ENCODE assay signal across 27 cellular contexts in the genomic region with DNA sequence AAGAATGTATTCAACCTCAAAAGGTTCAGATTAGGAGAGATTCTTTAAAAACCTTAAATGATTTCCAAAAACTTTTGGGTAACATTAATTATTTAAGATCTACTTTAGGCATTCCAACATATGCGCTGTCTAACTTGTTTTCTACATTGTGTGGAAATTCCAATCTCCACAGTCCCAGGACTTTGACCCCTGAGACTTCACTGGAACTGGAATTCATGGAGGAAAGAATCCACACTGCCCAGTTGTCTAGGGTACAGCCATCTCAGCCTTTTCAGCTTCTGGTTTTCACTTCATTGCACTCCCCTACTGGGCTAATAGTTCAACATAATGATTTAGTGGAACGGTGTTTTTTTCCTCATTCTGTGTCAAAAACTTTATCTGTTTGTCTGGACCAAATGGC.
DNase-seq lines count a peak whose midpoint lies in the region; ATAC-seq, FAIRE-seq and TF ChIP-seq lines count a peak whose summit lies in the region.
"Had no signal": no experiment of that assay in that cellular context is flagged by ENCODE, and none has a peak within 500 bp of the region (broad histone marks: within the 10 kb centered on the region; RNA-seq: fewer than 3 reads in every experiment).

No MANE protein-coding gene starts in this region.

- H2AK5ac ChIP-seq in H1 (ENCODE audit: low read depth, low read length), result no peak overlapping the region

- no peaks in the 10 kb centered on the region for H3K27me3 ChIP-seq in H1 (replicated peaks in 1 of 4; ENCODE audit: control insufficient read depth in 3 of 4, extremely low read depth in 1 of 4, insufficient read depth in 3 of 4, low read length in 3 of 4)

- TF ChIP-seq RAD21 in H1 (IDR thresholded peaks at IDR 0.05 in 1 of 2, conservative IDR thresholded peaks at IDR 0.05 in 1 of 2; ENCODE audit: low read depth in 2 of 2, low read length in 2 of 2), result no peak

- no peak for TF ChIP-seq CTCF in H1 (IDR thresholded peaks at IDR 0.05; ENCODE audit: control extremely low read depth in 1 of 3, insufficient read depth in 1 of 3, low read depth in 1 of 3, low read length in 3 of 3)

- no peak overlapping the region for H3K23ac ChIP-seq in H1 (ENCODE audit: insufficient read length)

- H2BK15ac ChIP-seq in H1 (ENCODE audit: low read length), result no peak overlapping the region

- H2BK20ac ChIP-seq in H1 (ENCODE audit: low read length), result no peak overlapping the region

- no peak overlapping the region for H3K27ac Mint-ChIP-seq in activated naive CD4-positive, alpha-beta T cell treated with anti-CD3 and anti-CD28 coated beads for 36 hours
- H3K27ac Mint-ChIP-seq: CD8-positive, alpha-beta T cell had no signal

- H3K27me3 Mint-ChIP-seq in activated naive CD4-positive, alpha-beta T cell treated with anti-CD3 and anti-CD28 coated beads for 36 hours (ENCODE audit: low read depth), result no peaks in the 10 kb centered on the region

- H3K9ac ChIP-seq in H1 (replicated peaks in 1 of 4; ENCODE audit: extremely low read depth in 1 of 4, low read depth in 3 of 4, low read length in 3 of 4), result no peak overlapping the region
- H3K9ac ChIP-seq: GM23248 had no signal

- POLR2A ChIA-PET in H1 (lab: Charles Lee; ENCODE audit: partially characterized antibody), result no interaction called here

- H3K4me3 ChIP-seq in H1 (ENCODE audit: extremely low read depth in 1 of 4, insufficient read depth in 2 of 4, low read depth in 3 of 4, low read length in 4 of 4), result no peak overlapping the region
- H3K4me3 ChIP-seq: GM23248, HAP-1, SK-N-MC had no signal

- no peaks in the 10 kb centered on the region for H3K36me3 ChIP-seq in H1 (ENCODE audit: control insufficient read depth in 2 of 4, insufficient read depth in 4 of 4, low read length in 3 of 4)
- H3K36me3 ChIP-seq: HAP-1 had no signal

- H3K4me3 Mint-ChIP-seq in activated naive CD4-positive, alpha-beta T cell treated with anti-CD3 and anti-CD28 coated beads for 36 hours, result no peak overlapping the region
- H3K4me3 Mint-ChIP-seq: CD8-positive, alpha-beta T cell had no signal

- no peaks in the 10 kb centered on the region for H4K20me1 ChIP-seq in H1 (replicated peaks in 1 of 2; ENCODE audit: control insufficient read depth in 1 of 2, insufficient read depth in 2 of 2, low read length in 2 of 2)

- H2BK120ac ChIP-seq in H1 (replicated peaks; ENCODE audit: low read depth, low read length), result no peak overlapping the region

- intact Hi-C loops in activated naive CD4-positive, alpha-beta T cell treated with anti-CD3 and anti-CD28 coated beads for 36 hours (cut with micrococcal nuclease), result no loop called here

- no peak overlapping the region for H3K4me2 ChIP-seq in H1 (ENCODE audit: insufficient read depth in 1 of 2, low read depth in 2 of 2, low read length in 2 of 2)

- H4K8ac ChIP-seq in H1 (ENCODE audit: extremely low read depth, insufficient read depth, low read length), result no peak overlapping the region

- H3K18ac ChIP-seq in H1 (ENCODE audit: extremely low read depth, low read length), result no peak overlapping the region

- no peak overlapping the region for H3K4ac ChIP-seq in H1 (replicated peaks; ENCODE audit: insufficient read length, low read depth, low read length)

- H3K27ac ChIP-seq in H1 (ENCODE audit: low read depth, low read length), result no peak overlapping the region
- H3K27ac ChIP-seq: 22Rv1, GM23248, SK-N-MC had no signal

- H2BK12ac ChIP-seq in H1 (ENCODE audit: low read depth, low read length), result no peak overlapping the region

- no peak overlapping the region for H4K91ac ChIP-seq in H1 (replicated peaks; ENCODE audit: insufficient read length, low read length)

- H2BK5ac ChIP-seq in H1 (ENCODE audit: low read depth, low read length), result no peak overlapping the region

- WGBS in H1 (ENCODE audit: extremely low coverage in 1 of 2, insufficient coverage in 1 of 2, insufficient read length in 1 of 2, insufficient replicate concordance in 2 of 2, low coverage in 1 of 2, low lambda C conversion rate in 2 of 2, missing lambda C conversion rate in 1 of 2), 2 experiments, result 94% methylated on average over 2 of the region's 2 CpGs; no CpG with 5 or more reads in 1 of the 2 experiments

- H3K23me2 ChIP-seq in H1 (ENCODE audit: low read depth, low read length), result no peaks in the 10 kb centered on the region

- peaks cover 20% of the 10 kb centered on the region for H3K9me3 Mint-ChIP-seq in activated naive CD4-positive, alpha-beta T cell treated with anti-CD3 and anti-CD28 coated beads for 36 hours

- H3K36me3 Mint-ChIP-seq in activated naive CD4-positive, alpha-beta T cell treated with anti-CD3 and anti-CD28 coated beads for 36 hours (ENCODE audit: low read depth), result no peaks in the 10 kb centered on the region

- H3K4me1 Mint-ChIP-seq in activated naive CD4-positive, alpha-beta T cell treated with anti-CD3 and anti-CD28 coated beads for 36 hours (ENCODE audit: low read depth), result no peaks in the 10 kb centered on the region

- peak; percentile 24 for FAIRE-seq in H1 (lab: Jason Lieb, UNC)
- FAIRE-seq: GM18507, HTR-8/SVneo had no signal

- no peak for TF ChIP-seq EP300 in H1 (IDR thresholded peaks at IDR 0.05; ENCODE audit: borderline replicate concordance in 1 of 2, low read depth in 2 of 2, low read length in 2 of 2)

- H3K9me3 ChIP-seq in H1 (ENCODE audit: insufficient read depth in 2 of 2, low read depth in 1 of 2, low read length in 1 of 2), result peaks cover 14 to 17% of the 10 kb centered on the region in 2 experiments; a peak in 2 of 4 replicates
- H3K9me3 ChIP-seq: HAP-1 had no signal

- no peak for ATAC-seq in HG03196 (IDR thresholded peaks at IDR 0.05; ENCODE audit: unreplicated experiment)
- ATAC-seq: CD8-positive, alpha-beta T cell had no signal

- CTCF ChIA-PET in H1 (lab: Charles Lee; ENCODE audit: partially characterized antibody), result interaction anchor here (0.6 kb wide), 1 partner anchor 26 kb away, joined by 3 read pairs; no protein-coding TSS in a partner anchor
- CTCF ChIA-PET in activated naive CD4-positive, alpha-beta T cell treated with anti-CD3 and anti-CD28 coated beads for 36 hours (lab: Charles Lee), result no interaction called here

- TF ChIP-seq POLR2A in H1 (IDR thresholded peaks at IDR 0.05; ENCODE audit: control extremely low read depth in 1 of 2, low read depth in 2 of 2, low read length in 2 of 2), result no peak

- no peak overlapping the region for H3K56ac ChIP-seq in H1 (replicated peaks; ENCODE audit: insufficient read length, low read depth, low read length)

- no peak overlapping the region for H3K14ac ChIP-seq in H1 (ENCODE audit: insufficient read length)

- DNase-seq in NCI-H146 (lab: John Stamatoyannopoulos, UW), result peak; percentile 5
- DNase-seq in NCI-H146 treated with DMSO at 0.1 percent for 48 hours (lab: John Stamatoyannopoulos, UW; ENCODE audit: unreplicated experiment), result no peak
- no peak for DNase-seq in H1 (ENCODE audit: low read depth in 1 of 2, low spot score in 2 of 2)
- DNase-seq in mucosa of gallbladder (ENCODE audit: low spot score), result peak; percentile 38
- no peak for DNase-seq in AG20443 (ENCODE audit: low spot score)
- no peak for DNase-seq in activated naive CD4-positive, alpha-beta T cell treated with anti-CD3 and anti-CD28 coated beads for 36 hours
- DNase-seq in stimulated activated CD4-positive, alpha-beta T cell treated with anti-CD3 and anti-CD28 coated beads, Interleukin-4, amount 100 ng/mL, for 24 hours, result no peak
- DNase-seq: AML-193; C1 segment of cervical spinal cord; CD8-positive, alpha-beta T cell; GDM1; GM23248; IMR-90; Karpas-422; MV-4-11; NCI-H1694 treated with DMSO at 0.1 percent for 48 hours; NCI-H2081 treated with DMSO at 0.1 percent for 48 hours; NCI-H2171 treated with DMSO at 0.1 percent for 48 hours; NCI-H526; RPMI8226; SHP77 had no signal

- H3K4me1 ChIP-seq in H1 (replicated peaks in 1 of 4; ENCODE audit: control insufficient read depth in 3 of 4, insufficient read depth in 4 of 4, low read length in 3 of 4), result peaks cover 0 to 6% (median 4%) of the 10 kb centered on the region in 4 experiments; a peak in 3 of 7 replicates
- H3K4me1 ChIP-seq: HAP-1 had no signal

- H2AFZ ChIP-seq in H1 (ENCODE audit: low read length), result no peak overlapping the region
- H2AFZ ChIP-seq: GM23248 had no signal

- H4K5ac ChIP-seq in H1 (ENCODE audit: insufficient read length, low read depth, low read length), result no peak overlapping the region

- H3K79me2 ChIP-seq in H1 (ENCODE audit: control insufficient read depth in 1 of 2, insufficient read depth in 2 of 2, low read length in 2 of 2), result no peaks in the 10 kb centered on the region

- H3K79me1 ChIP-seq in H1 (ENCODE audit: low read depth, low read length), result no peaks in the 10 kb centered on the region

TF ChIP-seq in H1, 55 proteins besides CTCF, POLR2A, EP300 and RAD21:
- TF ChIP-seq, protein P1, sequence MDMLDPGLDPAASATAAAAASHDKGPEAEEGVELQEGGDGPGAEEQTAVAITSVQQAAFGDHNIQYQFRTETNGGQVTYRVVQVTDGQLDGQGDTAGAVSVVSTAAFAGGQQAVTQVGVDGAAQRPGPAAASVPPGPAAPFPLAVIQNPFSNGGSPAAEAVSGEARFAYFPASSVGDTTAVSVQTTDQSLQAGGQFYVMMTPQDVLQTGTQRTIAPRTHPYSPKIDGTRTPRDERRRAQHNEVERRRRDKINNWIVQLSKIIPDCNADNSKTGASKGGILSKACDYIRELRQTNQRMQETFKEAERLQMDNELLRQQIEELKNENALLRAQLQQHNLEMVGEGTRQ (IDR thresholded peaks at IDR 0.05; ENCODE audit: low read length), result no peak
- TF ChIP-seq JUND (IDR thresholded peaks at IDR 0.05; ENCODE audit: low read length) (no peak), CBX8 (IDR thresholded peaks at IDR 0.05; ENCODE audit: borderline replicate concordance, low read depth, low read length) (no peak), BCL11A (IDR thresholded peaks at IDR 0.05; ENCODE audit: low read depth in 2 of 2, low read length in 2 of 2) (no peak), POLR2AphosphoS5 (IDR thresholded peaks at IDR 0.05; ENCODE audit: low read depth, low read length) (no peak), TAF1 (IDR thresholded peaks at IDR 0.05; ENCODE audit: low read depth, low read length) (no peak), PHF8 (conservative IDR thresholded peaks at IDR 0.05; ENCODE audit: low read depth, low read length) (no peak), SIX5 (IDR thresholded peaks at IDR 0.05; ENCODE audit: low read depth, low read length) (no peak), CHD1 (IDR thresholded peaks at IDR 0.05; ENCODE audit: low read depth, low read length) (no peak), SP2 (IDR thresholded peaks at IDR 0.05; ENCODE audit: low read length) (no peak)

Comparison
In these comparisons a context has a peak if more than half of its experiments do, and no peak if none do; other contexts are left out.
1. DNase-seq: peak in NCI-H146 (single experiment) and mucosa of gallbladder (single experiment); none in NCI-H146 treated with DMSO at 0.1 percent for 48 hours (single experiment), H1 (0 of 2), AG20443 (single experiment), activated naive CD4-positive, alpha-beta T cell treated with anti-CD3 and anti-CD28 coated beads for 36 hours (single experiment) and stimulated activated CD4-positive, alpha-beta T cell treated with anti-CD3 and anti-CD28 coated beads, Interleukin-4, amount 100 ng/mL, for 24 hours (single experiment).